8 cellular contexts compared by ENCODE assay signal in the genomic region with DNA sequence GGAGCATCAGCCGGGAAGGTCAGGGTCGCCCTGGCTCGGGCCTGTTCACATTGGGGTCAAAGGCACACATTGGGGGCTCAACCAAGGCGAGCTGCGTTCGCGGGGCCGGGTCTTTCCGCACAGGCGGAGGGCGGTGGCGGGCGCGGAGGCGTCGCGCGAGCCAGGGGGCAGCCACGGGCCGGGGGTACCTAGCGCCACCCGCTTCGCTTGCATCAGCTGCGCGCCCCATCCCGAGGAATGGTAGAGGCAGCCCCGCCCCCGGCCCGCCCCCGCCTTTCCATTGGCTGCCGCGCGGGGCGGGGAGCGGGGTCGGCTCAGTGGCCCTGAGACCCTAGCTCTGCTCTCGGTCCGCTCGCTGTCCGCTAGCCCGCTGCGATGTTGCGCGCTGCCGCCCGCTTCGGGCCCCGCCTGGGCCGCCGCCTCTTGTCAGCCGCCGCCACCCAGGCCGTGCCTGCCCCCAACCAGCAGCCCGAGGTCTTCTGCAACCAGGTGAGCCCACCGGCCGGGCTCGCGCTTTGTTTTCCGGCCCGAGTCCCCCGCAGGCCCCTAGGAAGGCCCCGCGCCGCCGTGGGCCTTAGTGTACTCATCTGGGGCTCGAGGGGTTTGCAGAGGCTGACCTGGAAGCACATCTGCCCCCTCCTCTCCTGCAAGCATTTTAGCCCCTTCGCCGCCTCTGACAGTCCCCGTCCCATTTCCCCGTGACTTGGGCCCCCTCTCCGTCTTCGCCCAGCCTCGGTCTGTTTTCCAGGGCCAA. TPM values are rescaled to one million over a fixed set of nuclear protein-coding genes. Genes with fewer than 3 reads are reported as not detected.
DNase-seq lines count a peak whose midpoint lies in the region; ATAC-seq and TF ChIP-seq lines count a peak whose summit lies in the region.

A gene (plus strand): TSS at position 326 of the 754 bp plus-strand sequence. CDS start 50 bp downstream, at position 376.

- peaks cover 2% of the 10 kb centered on the region; the same call in 1 of the 2 replicates for H3K27me3 ChIP-seq in H7 (ENCODE audit: control insufficient read depth, insufficient read depth, low read length)
- no peaks in the 10 kb centered on the region for H3K27me3 ChIP-seq in neutrophil

- peaks cover 22% of the 10 kb centered on the region for H3K4me1 Mint-ChIP-seq in Calu3 (ENCODE audit: low read depth, unreplicated experiment)

- no peaks in the 10 kb centered on the region for H3K9me3 Mint-ChIP-seq in Calu3 (ENCODE audit: low read depth, unreplicated experiment)
- H3K9me3 Mint-ChIP-seq in activated naive CD4-positive, alpha-beta T cell treated with anti-CD3 and anti-CD28 coated beads, Interleukin-2, amount 50 U/mL, for 72 hours, result no peaks in the 10 kb centered on the region

- DNase-seq in Calu3, result peak; percentile 79
- peak; percentile 100 for DNase-seq in H7
- DNase-seq in NCI-H748 treated with DMSO at 0.1 percent for 48 hours (lab: John Stamatoyannopoulos, UW), result peak; percentile 28
- DNase-seq in activated naive CD4-positive, alpha-beta T cell treated with anti-CD3 and anti-CD28 coated beads, Interleukin-2, amount 50 U/mL, for 72 hours (ENCODE audit: low spot score in 2 of 2), result peak in 1 of 2 donors; percentile 37
- no peak for DNase-seq in glomerular endothelial cell (ENCODE audit: extremely low read depth, low read depth, low spot score)
- DNase-seq in cortex of kidney (lab: John Stamatoyannopoulos, UW), result no peak

- TF ChIP-seq CTCF in Calu3 (IDR thresholded peaks at IDR 0.05; ENCODE audit: unreplicated experiment) (no peak), neutrophil (IDR thresholded peaks at IDR 0.05) (no peak)

- H3K27ac Mint-ChIP-seq in Calu3 (ENCODE audit: unreplicated experiment), result peak within 1 kb of the TSS; percentile 85
- peak within 1 kb of the TSS; percentile 39 to 63 for H3K27ac Mint-ChIP-seq in activated naive CD4-positive, alpha-beta T cell treated with anti-CD3 and anti-CD28 coated beads, Interleukin-2, amount 50 U/mL, for 72 hours

- BruUV-seq in Calu3 (replicated peaks; lab: Mats Ljungman, UMichigan), result no TSS peak

- CTCF ChIA-PET in Calu3 (lab: Charles Lee), result interaction anchor here (0.7 to 2.2 kb wide), 4 partner anchors 11 to 84 kb away, joined by 3 to 19 read pairs (median 6); a partner anchor contains a TSS

- WGBS in urinary bladder, result under 1% methylated on average over 73 of the region's 73 CpGs

- peak within 1 kb of the TSS; percentile 91 for H3K4me3 Mint-ChIP-seq in Calu3 (ENCODE audit: low read depth, unreplicated experiment)

- H3K36me3 Mint-ChIP-seq in Calu3 (ENCODE audit: insufficient read depth, unreplicated experiment), result peaks cover 18% of the 10 kb centered on the region
- peaks cover 6 to 7% of the 10 kb centered on the region in 2 donors for H3K36me3 Mint-ChIP-seq in activated naive CD4-positive, alpha-beta T cell treated with anti-CD3 and anti-CD28 coated beads, Interleukin-2, amount 50 U/mL, for 72 hours

- H3K4me1 ChIP-seq in neutrophil (ENCODE audit: control insufficient read depth in 1 of 2, insufficient read depth in 1 of 2, low read depth in 1 of 2, low read length in 1 of 2) (peaks cover 37 to 50% of the 10 kb centered on the region in 2 experiments), urinary bladder (ENCODE audit: insufficient read depth) (peaks cover 3% of the 10 kb centered on the region)

- H3K27ac ChIP-seq in neutrophil, result peak within 1 kb of the TSS; percentile 24
- peak within 1 kb of the TSS; percentile 77 for H3K27ac ChIP-seq in urinary bladder (ENCODE audit: low read depth)

- ATAC-seq in activated naive CD4-positive, alpha-beta T cell treated with anti-CD3 and anti-CD28 coated beads, Interleukin-2, amount 50 U/mL, for 72 hours, result peak; percentile 63 to 86

- no peaks in the 10 kb centered on the region for H3K9me3 ChIP-seq in neutrophil

- H3K27me3 Mint-ChIP-seq in Calu3 (ENCODE audit: unreplicated experiment), result no peaks in the 10 kb centered on the region

- H3K36me3 ChIP-seq in H7 (replicated peaks; ENCODE audit: control insufficient read depth, insufficient read depth, low read length) (no peaks in the 10 kb centered on the region), neutrophil (no peaks in the 10 kb centered on the region), urinary bladder (ENCODE audit: insufficient read depth) (no peaks in the 10 kb centered on the region)

- H3K4me3 ChIP-seq in H7 (ENCODE audit: insufficient read depth, low read depth, low read length) (peak within 1 kb of the TSS; percentile 73), neutrophil (ENCODE audit: low read depth in 1 of 2, low read length in 1 of 2) (peak within 1 kb of the TSS; percentile 77 to 86), urinary bladder (ENCODE audit: low read depth, low read length) (peak within 1 kb of the TSS; percentile 81)

- intact Hi-C loops in Calu3 (cut with micrococcal nuclease; ENCODE audit: unreplicated experiment), result loop anchor here (5.0 kb wide), 1 partner anchor 46 kb away; no protein-coding TSS in a partner anchor

RNA-seq across cellular contexts. Expression of the gene that starts here (rescaled TPM):
- total RNA-seq in Calu3 (2022) (152 and 168 TPM in 2 replicates), glomerular endothelial cell (40.3 and 69.5 TPM in 2 replicates), urinary bladder (13.0 TPM)
- 47.9 and 55.9 TPM in 2 replicates for total RNA-seq in H7 (2014; rRNA removed; shearing (Covaris generic))
- total RNA-seq in activated naive CD4-positive, alpha-beta T cell treated with anti-CD3 and anti-CD28 coated beads, Interleukin-2, amount 50 U/mL, for 72 hours, result 1 to 10 TPM; 2.4 to 3.2 TPM
- 219 TPM for polyA plus RNA-seq in urinary bladder

Comparison
In these comparisons a context has a peak if more than half of its experiments do, and no peak if none do; other contexts are left out.
1. DNase-seq: peak in Calu3 (single experiment), H7 (single experiment) and NCI-H748 treated with DMSO at 0.1 percent for 48 hours (single experiment); none in glomerular endothelial cell (single experiment) and cortex of kidney (single experiment).
2. Peak in every context shown above with its lines, with median percentiles within 50 percentile points of each other: H3K4me3 ChIP-seq.